In genomic region chr9:96448546-96449170, GRCh38 we compare ENCODE assay signal across 20 cellular contexts. TPM values are rescaled to one million over a fixed set of nuclear protein-coding genes. Genes with fewer than 3 reads are reported as not detected.
DNase-seq lines count a peak whose midpoint lies in the region; ATAC-seq and TF ChIP-seq lines count a peak whose summit lies in the region.
"Had no signal": no experiment of that assay in that cellular context is flagged by ENCODE, and none has a peak within 500 bp of the region (broad histone marks: within the 10 kb centered on the region; RNA-seq: fewer than 3 reads in every experiment).

No MANE protein-coding gene starts in this region.

- peaks cover 22% of the 10 kb centered on the region for H3K79me2 ChIP-seq in mammary epithelial cell (ENCODE audit: insufficient read depth, low read length)

- H3K27me3 ChIP-seq in mammary epithelial cell (ENCODE audit: insufficient read depth, low read length) = no peaks in the 10 kb centered on the region
- H3K27me3 ChIP-seq: upper lobe of right lung had no signal

- H3K27me3 Mint-ChIP-seq in MCF 10A (ENCODE audit: insufficient read depth, unreplicated experiment) = no peaks in the 10 kb centered on the region
- H3K27me3 Mint-ChIP-seq in activated B cell treated with CpG ODN at 0.5 μM for 24 hours = peaks cover 3% of the 10 kb centered on the region
- H3K27me3 Mint-ChIP-seq in naive thymus-derived CD8-positive, alpha-beta T cell = peaks cover 0 to 8% (median 3%) of the 10 kb centered on the region in 5 donors
- H3K27me3 Mint-ChIP-seq in activated CD4-positive, alpha-beta memory T cell treated with anti-CD3 and anti-CD28 coated beads, Interleukin-2, amount 10 ng/mL, durations not matched to agents 7 days and 5 days = peaks cover 11% of the 10 kb centered on the region

- no peak overlapping the region for H3K4me3 ChIP-seq in mammary epithelial cell (replicated peaks in 1 of 3; ENCODE audit: insufficient read depth in 1 of 3, low read depth in 2 of 3, low read length in 3 of 3)

- DNase-seq in MCF 10A (ENCODE audit: unreplicated experiment) (no peak), mammary epithelial cell (no peak), activated B cell treated with CpG ODN at 0.5 μM for 24 hours (no peak), NCI-H510A (lab: John Stamatoyannopoulos, UW) (no peak)
- no peak for DNase-seq in naive thymus-derived CD8-positive, alpha-beta T cell
- no peak for DNase-seq in activated CD4-positive, alpha-beta memory T cell treated with anti-CD3 and anti-CD28 coated beads, Interleukin-2, amount 10 ng/mL, durations not matched to agents 7 days and 5 days
- DNase-seq: ACHN; activated naive CD4-positive, alpha-beta T cell treated with anti-CD3 and anti-CD28 coated beads, Interleukin-2, amount 50 U/mL, for 16 hours; caudate nucleus; effector CD8-positive, alpha-beta T cell; GF-D8; hippocampal formation; midbrain; NCI-H1417 treated with DMSO at 0.1 percent for 48 hours; SHP77; stimulated activated naive CD4-positive, alpha-beta T cell treated with Interleukin-2 at 50 U/mL for 16 hours; T-helper 2 cell; upper lobe of right lung had no signal

- POLR2A ChIA-PET in MCF 10A (lab: Yijun Ruan, JAX) (interaction anchor here (0.7 to 4.3 kb wide), 9 partner anchors 24 to 309 kb away, joined by 3 to 28 read pairs (median 3); partner anchors contain the start of gene ZNF367), activated B cell treated with CpG ODN at 0.5 μM for 24 hours (lab: Charles Lee) (interaction anchor here (1.0 to 1.9 kb wide), 2 partner anchors 30 to 118 kb away, joined by 3 to 14 read pairs; partner anchors contain the start of gene ZNF367)
- POLR2A ChIA-PET in naive thymus-derived CD8-positive, alpha-beta T cell (lab: Charles Lee) = interaction anchor here (0.6 to 5.4 kb wide), 8 partner anchors 13 to 119 kb away, joined by 3 to 51 read pairs (median 12); partner anchors contain the start of gene ZNF367
- POLR2A ChIA-PET in activated CD4-positive, alpha-beta memory T cell treated with anti-CD3 and anti-CD28 coated beads, Interleukin-2, amount 10 ng/mL, durations not matched to agents 7 days and 5 days (lab: Charles Lee) = interaction anchor here (1.5 to 5.2 kb wide), 3 partner anchors 14 to 207 kb away, joined by 7 to 47 read pairs (median 9); partner anchors contain the start of genes PRXL2C and ZNF367

- no peak overlapping the region for H3K27ac Mint-ChIP-seq in MCF 10A (ENCODE audit: low read depth, unreplicated experiment)
- H3K27ac Mint-ChIP-seq in activated B cell treated with CpG ODN at 0.5 μM for 24 hours = no peak overlapping the region
- peak overlapping the region in 3 of 10 donors; percentile 66 to 92 (median 74) for H3K27ac Mint-ChIP-seq in naive thymus-derived CD8-positive, alpha-beta T cell
- no peak overlapping the region for H3K27ac Mint-ChIP-seq in activated CD4-positive, alpha-beta memory T cell treated with anti-CD3 and anti-CD28 coated beads, Interleukin-2, amount 10 ng/mL, durations not matched to agents 7 days and 5 days

- H3K9me3 Mint-ChIP-seq in MCF 10A (ENCODE audit: unreplicated experiment) (no peaks in the 10 kb centered on the region), activated B cell treated with CpG ODN at 0.5 μM for 24 hours (no peaks in the 10 kb centered on the region)
- H3K9me3 Mint-ChIP-seq in naive thymus-derived CD8-positive, alpha-beta T cell = no peaks in the 10 kb centered on the region
- no peaks in the 10 kb centered on the region for H3K9me3 Mint-ChIP-seq in activated CD4-positive, alpha-beta memory T cell treated with anti-CD3 and anti-CD28 coated beads, Interleukin-2, amount 10 ng/mL, durations not matched to agents 7 days and 5 days

- H3K4me3 Mint-ChIP-seq in MCF 10A (ENCODE audit: unreplicated experiment) (peak overlapping the region; percentile 80), activated B cell treated with CpG ODN at 0.5 μM for 24 hours (peak overlapping the region; percentile 82)
- peak overlapping the region in 6 of 10 donors; percentile 76 to 90 (median 86) for H3K4me3 Mint-ChIP-seq in naive thymus-derived CD8-positive, alpha-beta T cell
- H3K4me3 Mint-ChIP-seq in activated CD4-positive, alpha-beta memory T cell treated with anti-CD3 and anti-CD28 coated beads, Interleukin-2, amount 10 ng/mL, durations not matched to agents 7 days and 5 days = no peak overlapping the region

- dilution Hi-C loops in mammary epithelial cell (cut with HindIII; ENCODE audit: low sequenced_read_pairs) = no loop called here

- BruUV-seq in MCF 10A (replicated peaks; lab: Mats Ljungman, UMichigan) (no TSS peak), mammary epithelial cell (replicated peaks; lab: Mats Ljungman, UMichigan) (no TSS peak)

- intact Hi-C loops in MCF 10A (cut with micrococcal nuclease) = no loop called here
- intact Hi-C loops in mammary epithelial cell (cut with micrococcal nuclease) = loop anchor here (10.0 kb wide), 1 partner anchor 406 kb away; the partner anchor contains the start of gene ZNF782
- intact Hi-C loops in activated B cell treated with CpG ODN at 0.5 μM for 24 hours (cut with micrococcal nuclease) = loop anchor here (10.0 kb wide), 1 partner anchor 206 kb away; the partner anchor contains the start of gene PRXL2C

- H3K9ac ChIP-seq in mammary epithelial cell (ENCODE audit: insufficient read depth, low read length) = no peak overlapping the region

- H3K27ac ChIP-seq in mammary epithelial cell (ENCODE audit: insufficient read depth, low read depth, low read length) = no peak overlapping the region
- H3K27ac ChIP-seq: upper lobe of right lung had no signal

- no peak for ATAC-seq in activated B cell treated with CpG ODN at 0.5 μM for 24 hours (ENCODE audit: low read depth)
- no peak for ATAC-seq in naive thymus-derived CD8-positive, alpha-beta T cell
- ATAC-seq in HG02588 (IDR thresholded peaks at IDR 0.05; ENCODE audit: unreplicated experiment) = no peak
- no peak for ATAC-seq in HG03521 (IDR thresholded peaks at IDR 0.05; ENCODE audit: unreplicated experiment)

- in situ Hi-C loops in mammary epithelial cell (cut with MboI; ENCODE audit: low sequenced_read_pairs in 2 of 2) = loop anchor here (10.0 to 25.0 kb wide), 2 partner anchors 206 to 214 kb away; partner anchors contain the start of gene PRXL2C (in 2 of the 2)

- H3K4me1 Mint-ChIP-seq in MCF 10A (ENCODE audit: insufficient read depth, unreplicated experiment) = peaks cover 8% of the 10 kb centered on the region
- peaks cover 11% of the 10 kb centered on the region for H3K4me1 Mint-ChIP-seq in activated B cell treated with CpG ODN at 0.5 μM for 24 hours
- peaks cover 9 to 24% (median 22%) of the 10 kb centered on the region in 4 donors for H3K4me1 Mint-ChIP-seq in naive thymus-derived CD8-positive, alpha-beta T cell
- H3K4me1 Mint-ChIP-seq in activated CD4-positive, alpha-beta memory T cell treated with anti-CD3 and anti-CD28 coated beads, Interleukin-2, amount 10 ng/mL, durations not matched to agents 7 days and 5 days = peaks cover 27% of the 10 kb centered on the region

- TF ChIP-seq CTCF in MCF 10A (IDR thresholded peaks at IDR 0.05; ENCODE audit: unreplicated experiment) (no peak), mammary epithelial cell (conservative IDR thresholded peaks at IDR 0.05 in 1 of 2, IDR thresholded peaks at IDR 0.05 in 1 of 2; ENCODE audit: extremely low read depth in 1 of 2, insufficient read depth in 1 of 2, low read depth in 1 of 2, low read length in 2 of 2) (no peak), activated B cell treated with CpG ODN at 0.5 μM for 24 hours (IDR thresholded peaks at IDR 0.05) (no peak)

- H3K36me3 ChIP-seq in mammary epithelial cell (ENCODE audit: insufficient read depth, low read length) = no peaks in the 10 kb centered on the region
- H3K36me3 ChIP-seq: upper lobe of right lung had no signal

- CTCF ChIA-PET in MCF 10A (lab: Yijun Ruan, JAX) = interaction anchor here (0.8 to 1.8 kb wide), 4 partner anchors 8 to 218 kb away, joined by 3 to 7 read pairs (median 4); no protein-coding TSS in a partner anchor
- CTCF ChIA-PET in mammary epithelial cell (lab: Charles Lee; ENCODE audit: low non-redundant PET) = no interaction called here
- CTCF ChIA-PET in activated B cell treated with CpG ODN at 0.5 μM for 24 hours (lab: Charles Lee) = no interaction called here
- CTCF ChIA-PET in activated CD4-positive, alpha-beta memory T cell treated with anti-CD3 and anti-CD28 coated beads, Interleukin-2, amount 10 ng/mL, durations not matched to agents 7 days and 5 days (lab: Charles Lee) = interaction anchor here (1.2 to 1.6 kb wide), 2 partner anchors 9 to 29 kb away, joined by 3 to 6 read pairs; no protein-coding TSS in a partner anchor

- WGBS in mammary epithelial cell (ENCODE audit: low coverage, missing lambda C conversion rate) = 92% methylated on average over 10 of the region's 11 CpGs

- H3K4me1 ChIP-seq in mammary epithelial cell (ENCODE audit: insufficient read depth, low read length) = peaks cover 8% of the 10 kb centered on the region

- H3K9me3 ChIP-seq in mammary epithelial cell (replicated peaks; ENCODE audit: insufficient read depth, low read length) = no peaks in the 10 kb centered on the region
- H3K9me3 ChIP-seq: upper lobe of right lung had no signal

- H3K36me3 Mint-ChIP-seq in MCF 10A (ENCODE audit: insufficient read depth, unreplicated experiment) (no peaks in the 10 kb centered on the region), activated B cell treated with CpG ODN at 0.5 μM for 24 hours (ENCODE audit: low read depth) (no peaks in the 10 kb centered on the region)
- H3K36me3 Mint-ChIP-seq in naive thymus-derived CD8-positive, alpha-beta T cell = no peaks in the 10 kb centered on the region
- H3K36me3 Mint-ChIP-seq in activated CD4-positive, alpha-beta memory T cell treated with anti-CD3 and anti-CD28 coated beads, Interleukin-2, amount 10 ng/mL, durations not matched to agents 7 days and 5 days (ENCODE audit: low read depth) = no peaks in the 10 kb centered on the region

- no peak overlapping the region for H2AFZ ChIP-seq in mammary epithelial cell (ENCODE audit: low read depth, low read length)

- no peaks in the 10 kb centered on the region for H4K20me1 ChIP-seq in mammary epithelial cell (ENCODE audit: insufficient read depth, low read length)

- H3K4me2 ChIP-seq in mammary epithelial cell (ENCODE audit: insufficient read depth, low read depth, low read length) = no peak overlapping the region

RNA-seq across cellular contexts. Expression of gene HABP4, which starts 1.3 kb away (rescaled TPM):
- total RNA-seq in MCF 10A (2022) = 4.3 and 6.3 TPM in 2 replicates
- 1 to 10 TPM; 7.7 to 9.6 TPM for total RNA-seq in mammary epithelial cell
- polyA plus RNA-seq in mammary epithelial cell = 4.8 TPM
- polyA minus RNA-seq in mammary epithelial cell = 1.2 TPM
- total RNA-seq in activated B cell treated with CpG ODN at 0.5 μM for 24 hours = 8.1 TPM in 2 replicates
- 10 to 100 TPM; 30.8 to 31.4 TPM for total RNA-seq in naive thymus-derived CD8-positive, alpha-beta T cell
- polyA plus RNA-seq in naive thymus-derived CD8-positive, alpha-beta T cell = 10 to 100 TPM; 13.5 to 31.8 (median 14.3) TPM
- total RNA-seq in activated CD4-positive, alpha-beta memory T cell treated with anti-CD3 and anti-CD28 coated beads, Interleukin-2, amount 10 ng/mL, durations not matched to agents 7 days and 5 days = 10 to 100 TPM; 13.1 to 14.1 TPM

RNA-seq across cellular contexts. Expression of gene ZNF367, which starts 30.5 kb away (rescaled TPM):
- total RNA-seq in MCF 10A (2022) (1.5 and 2.7 TPM in 2 replicates), mammary epithelial cell (1 to 10 TPM; 1.5 to 7.9 TPM), activated B cell treated with CpG ODN at 0.5 μM for 24 hours (4.0 and 4.3 TPM in 2 replicates)
- 4.2 TPM for polyA plus RNA-seq in mammary epithelial cell
- 4.9 TPM for polyA minus RNA-seq in mammary epithelial cell
- total RNA-seq in naive thymus-derived CD8-positive, alpha-beta T cell = 1 to 10 TPM; 7.5 to 7.6 TPM
- polyA plus RNA-seq in naive thymus-derived CD8-positive, alpha-beta T cell = 1 to 10 TPM in 1 of 3 donors, under 1 TPM in 2; 0.82 to 2.2 (median 0.97) TPM
- 10 to 100 TPM; 27.7 to 28.7 TPM for total RNA-seq in activated CD4-positive, alpha-beta memory T cell treated with anti-CD3 and anti-CD28 coated beads, Interleukin-2, amount 10 ng/mL, durations not matched to agents 7 days and 5 days

Comparison
In these comparisons a context has a peak if more than half of its experiments do, and no peak if none do; other contexts are left out.
1. CTCF ChIA-PET loops: an anchor here in MCF 10A (0.8 to 1.8 kb wide) and activated CD4-positive, alpha-beta memory T cell treated with anti-CD3 and anti-CD28 coated beads, Interleukin-2, amount 10 ng/mL, durations not matched to agents 7 days and 5 days (1.2 to 1.6 kb wide); none called in mammary epithelial cell and activated B cell treated with CpG ODN at 0.5 μM for 24 hours.